In genomic region chr19:49031642-49032301, GRCh38 we compare ENCODE assay signal across 11 cellular contexts. TPM values are rescaled to one million over a fixed set of nuclear protein-coding genes. Genes with fewer than 3 reads are reported as not detected.
DNase-seq lines count a peak whose midpoint lies in the region; ATAC-seq, FAIRE-seq and TF ChIP-seq lines count a peak whose summit lies in the region.
"Not testable (repeated sequence)": the region's sequence is repeated elsewhere in the genome, so short reads cannot be mapped to it uniquely, and the experiment has no call there.
"Had no signal": no experiment of that assay in that cellular context is flagged by ENCODE, and none has a peak within 500 bp of the region (broad histone marks: within the 10 kb centered on the region; RNA-seq: fewer than 3 reads in every experiment).

TSS of gene CGB2 (plus strand) at chr19:49031890. CDS start at chr19:49032096, 206 bp downstream.

- not testable (repeated sequence) for H3K79me2 ChIP-seq in H9 (ENCODE audit: insufficient read depth, low read length); HepG2 (ENCODE audit: insufficient read depth, low read length)

- not testable (repeated sequence) for BruUV-seq in HepG2 (replicated peaks; lab: Mats Ljungman, UMichigan)

- H3K9me3 ChIP-seq in H9 (ENCODE audit: control insufficient read depth, low read depth, low read length); HepG2 (ENCODE audit: low read length): not testable (repeated sequence)

- not testable (repeated sequence) for H3T11ph ChIP-seq in H9 (ENCODE audit: low read length)

- H2AK5ac ChIP-seq in H9 (ENCODE audit: insufficient read length, low read length): not testable (repeated sequence)

- H2BK120ac ChIP-seq in H9 (ENCODE audit: low read depth, low read length, poor library complexity, severe bottlenecking): not testable (repeated sequence)

- WGBS in H9 (ENCODE audit: extremely low coverage, insufficient read length, low lambda C conversion rate): no CpG with 5 or more reads among the region's 28 CpGs
- 15% methylated on average over 23 of the region's 28 CpGs for WGBS in HepG2 (ENCODE audit: low lambda C conversion rate)

- H3K14ac ChIP-seq in H9 (ENCODE audit: insufficient read depth, low read length): not testable (repeated sequence)

- H3K56ac ChIP-seq in H9 (ENCODE audit: insufficient read length, low read depth, low read length): not testable (repeated sequence)

- ATAC-seq in HepG2: peak; percentile 77

- H3K9me3 Mint-ChIP-seq in CD14-positive monocyte: peaks cover 0 to 14% (median 6%) of the 10 kb centered on the region in 7 donors
- not testable (repeated sequence) for H3K9me3 Mint-ChIP-seq in H9

- not testable (repeated sequence) for H3K18ac ChIP-seq in H9 (ENCODE audit: insufficient read length, low read depth, low read length)

- H3K23me2 ChIP-seq in H9 (ENCODE audit: insufficient read length, low read depth, low read length, poor library complexity, severe bottlenecking): not testable (repeated sequence)

- H3K27ac Mint-ChIP-seq in CD14-positive monocyte: peak within 1 kb of the TSS in 1 of 7 donors; percentile 25
- not testable (repeated sequence) for H3K27ac Mint-ChIP-seq in H9

- CTCF ChIA-PET in HepG2 (lab: Yijun Ruan, JAX; ENCODE audit: low intra/inter-chr PET ratio, low total read pairs): not testable (repeated sequence)

- H3K36me3 ChIP-seq in HepG2 (replicated peaks in 1 of 2; ENCODE audit: control insufficient read depth in 1 of 2, insufficient read depth in 2 of 2, low read length in 2 of 2): not testable (repeated sequence)

- H3K36me3 Mint-ChIP-seq in CD14-positive monocyte; H9 (ENCODE audit: insufficient read depth in 1 of 3, low read depth in 3 of 3): not testable (repeated sequence)

- not testable (repeated sequence) for TF ChIP-seq POLR2A in HepG2 (IDR thresholded peaks at IDR 0.05; ENCODE audit: insufficient read depth in 1 of 2, low read depth in 2 of 2, low read length in 2 of 2)

- not testable (repeated sequence) for H3K4ac ChIP-seq in H9 (ENCODE audit: low read depth, low read length)

- not testable (repeated sequence) for H3K4me1 ChIP-seq in H9 (ENCODE audit: insufficient read depth, low read length); HepG2 (ENCODE audit: insufficient read depth, low read length)

- H4K8ac ChIP-seq in H9 (replicated peaks; ENCODE audit: insufficient read length, low read depth, low read length): not testable (repeated sequence)

- not testable (repeated sequence) for H3K79me1 ChIP-seq in H9 (ENCODE audit: insufficient read depth, low read depth, low read length, poor library complexity, severe bottlenecking)

- not testable (repeated sequence) for H3K4me1 Mint-ChIP-seq in CD14-positive monocyte, H9

- H3K23ac ChIP-seq in H9 (ENCODE audit: insufficient read length, low read depth, low read length): not testable (repeated sequence)

- H3K4me3 Mint-ChIP-seq in CD14-positive monocyte (peak within 1 kb of the TSS in 1 of 2 donors; percentile 69), H9 (peak within 1 kb of the TSS; percentile 8 to 73; a peak in 4 of 5 replicates)

- not testable (repeated sequence) for TF ChIP-seq RAD21 in HepG2 (CRISPR knock-in tag; IDR thresholded peaks at IDR 0.05)

- FAIRE-seq in HepG2 (lab: Jason Lieb, UNC): not testable (repeated sequence)

- H2AFZ ChIP-seq in H9 (ENCODE audit: low read length); HepG2 (ENCODE audit: low read length): not testable (repeated sequence)

- DNase-seq in CD14-positive monocyte (ENCODE audit: low spot score): not testable (repeated sequence)
- DNase-seq in H9 (peak; percentile 79), NCI-H2171 (lab: John Stamatoyannopoulos, UW) (peak; percentile 78), T-helper 2 cell (peak in 4 of 5 experiments; percentile 32 to 77 (median 42)), HepG2 (ENCODE audit: low spot score) (peak; percentile 62)
- DNase-seq in activated T-cell treated with anti-CD3 and anti-CD28 coated beads, Interleukin-2, amount 50 U/mL, for 48 hours: peak; percentile 94 to 96
- DNase-seq in effector CD8-positive, alpha-beta T cell (lab: John Stamatoyannopoulos, UW): peak; percentile 18
- peak; percentile 65 to 79 for DNase-seq in stimulated activated CD4-positive, alpha-beta T cell treated with anti-CD3 and anti-CD28 coated beads, Interleukin-4, amount 100 ng/mL, for 48 hours (ENCODE audit: low read depth in 2 of 2)

- H4K91ac ChIP-seq in H9 (ENCODE audit: insufficient read length, low read depth, low read length): not testable (repeated sequence)

- H3K27me3 ChIP-seq in H9 (ENCODE audit: insufficient read depth, low read length); HepG2 (ENCODE audit: control insufficient read depth in 1 of 2, insufficient read depth in 2 of 2, low read length in 2 of 2): not testable (repeated sequence)

- intact Hi-C loops in CD14-positive monocyte (cut with micrococcal nuclease); HepG2 (cut with micrococcal nuclease; ENCODE audit: unreplicated experiment): not testable (repeated sequence)

- POLR2A ChIA-PET in HepG2 (lab: Yijun Ruan, JAX): not testable (repeated sequence)

- H4K5ac ChIP-seq in H9 (ENCODE audit: insufficient read length, low read depth, low read length): not testable (repeated sequence)

- not testable (repeated sequence) for H2BK12ac ChIP-seq in H9 (ENCODE audit: insufficient read length, low read depth, low read length)

- not testable (repeated sequence) for H2BK15ac ChIP-seq in H9 (ENCODE audit: low read depth, low read length)

- H4K20me1 ChIP-seq in H9 (ENCODE audit: control insufficient read depth, insufficient read depth, insufficient read length); HepG2 (ENCODE audit: insufficient read depth, low read length): not testable (repeated sequence)

- H2BK5ac ChIP-seq in H9 (ENCODE audit: insufficient read length, low read length): not testable (repeated sequence)

- H3K9ac ChIP-seq in H9 (ENCODE audit: extremely low read depth, insufficient read length, low read length); HepG2 (ENCODE audit: insufficient read depth, low read depth, low read length): not testable (repeated sequence)

- not testable (repeated sequence) for H3K4me2 ChIP-seq in H9 (ENCODE audit: insufficient read depth, insufficient read length, low read length); HepG2 (ENCODE audit: low read depth, low read length)

- in situ Hi-C loops in HepG2 (cut with HindIII; ENCODE audit: extremely low pct_ligation_motif_present, low pct_unique_long_range_greater_than_20kb): not testable (repeated sequence)

- peaks cover 3 to 15% (median 11%) of the 10 kb centered on the region in 3 donors for H3K27me3 Mint-ChIP-seq in CD14-positive monocyte (ENCODE audit: low read depth in 3 of 3)
- H3K27me3 Mint-ChIP-seq in H9 (ENCODE audit: low read depth): peaks cover 27% of the 10 kb centered on the region

- H3K27ac ChIP-seq in H9 (ENCODE audit: insufficient read length, low read depth, low read length); HepG2 (ENCODE audit: extremely low read length, insufficient read depth, low read length): not testable (repeated sequence)

- not testable (repeated sequence) for H3K4me3 ChIP-seq in HepG2 (replicated peaks in 1 of 3; ENCODE audit: insufficient read depth in 1 of 3, low read depth in 2 of 3, low read length in 3 of 3)

- TF ChIP-seq CTCF in CD14-positive monocyte (IDR thresholded peaks at IDR 0.05) (peak; percentile 32), H9 (conservative IDR thresholded peaks at IDR 0.05) (peak; percentile 88), HepG2 (CRISPR knock-in tag; IDR thresholded peaks at IDR 0.05) (peak; percentile 61)

- TF ChIP-seq EP300 in HepG2 (IDR thresholded peaks at IDR 0.05; ENCODE audit: low read depth in 2 of 2, low read length in 2 of 2); HepG2 (CRISPR knock-in tag; IDR thresholded peaks at IDR 0.05; ENCODE audit: borderline replicate concordance): not testable (repeated sequence)

- not testable (repeated sequence) for H2BK20ac ChIP-seq in H9 (ENCODE audit: low read depth, low read length, poor library complexity, severe bottlenecking)

TF ChIP-seq in HepG2, 621 proteins besides CTCF, POLR2A, EP300 and RAD21 (continues in another document):
- TF ChIP-seq CREB1 (IDR thresholded peaks at IDR 0.05) (peak; percentile 87), CREB1 (CRISPR knock-in tag; IDR thresholded peaks at IDR 0.05) (peak; percentile 64), ATF1 (CRISPR knock-in tag; IDR thresholded peaks at IDR 0.05) (0 out of 2 replicates have a peak, but pooled peaks have one; percentile 40)

RNA-seq across cellular contexts. Expression of gene CGB2, which starts in this region (rescaled TPM):
- not detected for polyA plus RNA-seq in CD14-positive monocyte
- 0.55 and 0.77 TPM in 2 replicates for total RNA-seq in H9 (2021)
- not detected in 2 replicates for total RNA-seq in HepG2 (2016; rRNA removed; fragmentation: Illumina TruSeq; extraction: Trizol)
- not detected in 2 replicates for total RNA-seq in HepG2 (2016; cell fraction: cytosol; rRNA removed; fragmentation: Illumina TruSeq; extraction: Trizol; ENCODE audit: low read depth)
- total RNA-seq in HepG2 (2016; cell fraction: insoluble cytoplasmic fraction; rRNA removed; fragmentation: Illumina TruSeq; extraction: Trizol): not detected in 2 replicates
- total RNA-seq in HepG2 (2016; cell fraction: membrane; rRNA removed; fragmentation: Illumina TruSeq; extraction: Trizol): not detected in 2 replicates
- not detected in 2 replicates for total RNA-seq in HepG2 (2016; cell fraction: nucleus; rRNA removed; fragmentation: Illumina TruSeq; extraction: Trizol)
- not detected in 2 replicates for polyA plus RNA-seq in HepG2 (2011; rRNA removed)
- not detected in 2 replicates for polyA plus RNA-seq in HepG2 (2011; cell fraction: cytosol; rRNA removed)
- not detected in 2 replicates for polyA plus RNA-seq in HepG2 (2011; cell fraction: nucleus; rRNA removed)
- polyA plus RNA-seq in HepG2 (2012): not detected in 2 replicates
- polyA plus RNA-seq in HepG2 (2016; cell fraction: cytosol; fragmentation: Illumina TruSeq; extraction: Trizol; ENCODE audit: low read depth): not detected in 2 replicates
- not detected in 2 replicates for polyA plus RNA-seq in HepG2 (2016; cell fraction: insoluble cytoplasmic fraction; fragmentation: Illumina TruSeq; extraction: Trizol; ENCODE audit: low read depth)
- not detected in 2 replicates for polyA plus RNA-seq in HepG2 (2016; cell fraction: membrane; fragmentation: Illumina TruSeq; extraction: Trizol; ENCODE audit: low read depth)
- not detected in 2 replicates for polyA plus RNA-seq in HepG2 (2016; cell fraction: nucleus; fragmentation: Illumina TruSeq; extraction: Trizol; ENCODE audit: insufficient read depth, low read depth)
- not detected in 2 replicates for polyA minus RNA-seq in HepG2 (2011; rRNA and poly(A)+ RNA removed; ENCODE audit: low replicate concordance)
- not detected in 2 replicates for polyA minus RNA-seq in HepG2 (2011; cell fraction: cytosol; rRNA and poly(A)+ RNA removed)
- not detected in 2 replicates for polyA minus RNA-seq in HepG2 (2011; cell fraction: nucleus; rRNA and poly(A)+ RNA removed)
- total RNA-seq: adrenal gland, renal cortical epithelial cell had no signal
- polyA plus RNA-seq: adrenal gland, lung had no signal

Comparison
In these comparisons a context has a peak if more than half of its experiments do, and no peak if none do; other contexts are left out.
1. Peak in DNase-seq in H9; RNA of the gene not detected or under 1 TPM.
2. Peak in DNase-seq and ATAC-seq in HepG2; RNA of the gene not detected or under 1 TPM.
3. CTCF ChIP-seq: peak in every context shown above with its lines; median percentile 88 in H9; 61 in HepG2; 32 in CD14-positive monocyte.